ENCODE assay signal across 8 cellular contexts in the genomic region with DNA sequence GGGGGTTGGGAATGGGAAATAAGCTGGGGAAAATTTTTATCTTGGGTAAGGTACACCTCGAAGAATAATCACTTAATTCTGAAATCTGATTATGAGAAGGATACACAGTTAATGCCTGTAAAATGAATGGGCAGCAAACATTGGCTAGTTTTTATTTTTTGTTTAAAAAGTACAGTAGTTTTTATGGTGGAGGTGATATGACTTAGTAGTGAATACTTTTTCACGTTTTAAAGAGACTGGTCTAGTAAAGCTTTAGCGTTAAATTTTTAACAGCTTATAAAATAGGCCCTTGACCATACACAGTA. TPM values are rescaled to one million over a fixed set of nuclear protein-coding genes. Genes with fewer than 3 reads are reported as not detected.
DNase-seq lines count a peak whose midpoint lies in the region; ATAC-seq and TF ChIP-seq lines count a peak whose summit lies in the region.

No MANE protein-coding gene starts in this region.

- no peaks in the 10 kb centered on the region for H3K36me3 ChIP-seq in effector memory CD4-positive, alpha-beta T cell (ENCODE audit: control insufficient read depth, insufficient read depth, low read length)

- H3K9me3 Mint-ChIP-seq in HFFc6: peaks cover 4% of the 10 kb centered on the region; the same call in 1 of the 2 replicates
- no peaks in the 10 kb centered on the region for H3K9me3 Mint-ChIP-seq in activated T-helper 17 cell treated with anti-CD3 and anti-CD28 coated beads, Interleukin-2, amount 50 U/mL, for 72 hours
- H3K9me3 Mint-ChIP-seq in stimulated activated naive CD8-positive, alpha-beta T cell treated with anti-CD3 and anti-CD28 coated beads, Interleukin-15, amount 100 ng/mL, for 72 hours: no peaks in the 10 kb centered on the region

- peak overlapping the region; percentile 95 for H3K27ac Mint-ChIP-seq in HFFc6
- no peak overlapping the region for H3K27ac Mint-ChIP-seq in activated T-helper 17 cell treated with anti-CD3 and anti-CD28 coated beads, Interleukin-2, amount 50 U/mL, for 72 hours
- no peak overlapping the region for H3K27ac Mint-ChIP-seq in stimulated activated naive CD8-positive, alpha-beta T cell treated with anti-CD3 and anti-CD28 coated beads, Interleukin-15, amount 100 ng/mL, for 72 hours

- peaks cover 3% of the 10 kb centered on the region for H3K9me3 ChIP-seq in iPS-18c (ENCODE audit: control insufficient read depth, insufficient read depth, low read length)
- H3K9me3 ChIP-seq in effector memory CD4-positive, alpha-beta T cell (ENCODE audit: control insufficient read depth, low read length): no peaks in the 10 kb centered on the region

- H3K4me3 Mint-ChIP-seq in HFFc6: peak overlapping the region; percentile 91
- H3K4me3 Mint-ChIP-seq in activated T-helper 17 cell treated with anti-CD3 and anti-CD28 coated beads, Interleukin-2, amount 50 U/mL, for 72 hours: peak overlapping the region; percentile 84
- H3K4me3 Mint-ChIP-seq in stimulated activated naive CD8-positive, alpha-beta T cell treated with anti-CD3 and anti-CD28 coated beads, Interleukin-15, amount 100 ng/mL, for 72 hours: peak overlapping the region; percentile 16 to 84

- peaks cover 7% of the 10 kb centered on the region for H3K4me1 ChIP-seq in effector memory CD4-positive, alpha-beta T cell (ENCODE audit: control insufficient read depth, insufficient read depth, low read length, poor library complexity, severe bottlenecking)

- H3K4me3 ChIP-seq in iPS-18c (ENCODE audit: insufficient read depth, low read depth, low read length): peak overlapping the region; percentile 98; the same call in 1 of the 2 replicates
- no peak overlapping the region for H3K4me3 ChIP-seq in effector memory CD4-positive, alpha-beta T cell (ENCODE audit: insufficient read depth, low read depth, low read length, poor library complexity, severe bottlenecking)

- no peak for ATAC-seq in activated T-helper 17 cell treated with anti-CD3 and anti-CD28 coated beads, Interleukin-2, amount 50 U/mL, for 72 hours (replicated peaks)
- ATAC-seq in stimulated activated naive CD8-positive, alpha-beta T cell treated with anti-CD3 and anti-CD28 coated beads, Interleukin-15, amount 100 ng/mL, for 72 hours: no peak
- ATAC-seq in HG03571 (IDR thresholded peaks at IDR 0.05; ENCODE audit: unreplicated experiment): no peak

- H3K36me3 Mint-ChIP-seq in HFFc6 (ENCODE audit: low read depth): peaks cover 23% of the 10 kb centered on the region
- H3K36me3 Mint-ChIP-seq in activated T-helper 17 cell treated with anti-CD3 and anti-CD28 coated beads, Interleukin-2, amount 50 U/mL, for 72 hours (ENCODE audit: low read depth): no peaks in the 10 kb centered on the region

- no peak overlapping the region for H3K27ac ChIP-seq in effector memory CD4-positive, alpha-beta T cell (ENCODE audit: insufficient read depth, low read length, poor library complexity, severe bottlenecking)

- H3K27me3 Mint-ChIP-seq in HFFc6 (ENCODE audit: insufficient read depth): peaks cover 2% of the 10 kb centered on the region; the same call in 1 of the 2 replicates
- H3K27me3 Mint-ChIP-seq in activated T-helper 17 cell treated with anti-CD3 and anti-CD28 coated beads, Interleukin-2, amount 50 U/mL, for 72 hours: no peaks in the 10 kb centered on the region
- no peaks in the 10 kb centered on the region for H3K27me3 Mint-ChIP-seq in stimulated activated naive CD8-positive, alpha-beta T cell treated with anti-CD3 and anti-CD28 coated beads, Interleukin-15, amount 100 ng/mL, for 72 hours

- no peak for TF ChIP-seq CTCF in HFFc6 (IDR thresholded peaks at IDR 0.05)

- H3K27me3 ChIP-seq in effector memory CD4-positive, alpha-beta T cell (replicated peaks; ENCODE audit: control insufficient read depth, insufficient read depth, low read length, poor library complexity, severe bottlenecking): no peaks in the 10 kb centered on the region

- DNase-seq in HFFc6: no peak
- DNase-seq in stimulated activated naive CD8-positive, alpha-beta T cell treated with anti-CD3 and anti-CD28 coated beads, Interleukin-15, amount 100 ng/mL, for 72 hours: no peak
- DNase-seq in NCI-H2227 (lab: John Stamatoyannopoulos, UW; ENCODE audit: unreplicated experiment): no peak
- no peak for DNase-seq in effector memory CD4-positive, alpha-beta T cell
- no peak for DNase-seq in activated CD8-positive, alpha-beta memory T cell treated with anti-CD3 and anti-CD28 coated beads, Interleukin-2, amount 50 U/mL, for 48 hours

- H3K4me1 Mint-ChIP-seq in HFFc6 (ENCODE audit: low read depth): peaks cover 57% of the 10 kb centered on the region
- peaks cover 15% of the 10 kb centered on the region for H3K4me1 Mint-ChIP-seq in activated T-helper 17 cell treated with anti-CD3 and anti-CD28 coated beads, Interleukin-2, amount 50 U/mL, for 72 hours
- H3K4me1 Mint-ChIP-seq in stimulated activated naive CD8-positive, alpha-beta T cell treated with anti-CD3 and anti-CD28 coated beads, Interleukin-15, amount 100 ng/mL, for 72 hours: peaks cover 20% of the 10 kb centered on the region

RNA-seq across cellular contexts. Expression of a gene that starts 1.8 kb away (rescaled TPM):
- total RNA-seq in HFFc6 (2021; fragmentation: NEBNext Ultra II Directional; extraction: Animal tissue kit (Norgen Biotek cat#: 25700)): 10 to 100 TPM; 50.7 to 62.1 (median 56.4) TPM
- 10 to 100 TPM; 10.8 to 11.7 TPM for total RNA-seq in activated T-helper 17 cell treated with anti-CD3 and anti-CD28 coated beads, Interleukin-2, amount 50 U/mL, for 72 hours

Comparison
In these comparisons a context has a peak if more than half of its experiments do, and no peak if none do; other contexts are left out.
1. RNA of a gene that starts 1.8 kb away (total RNA-seq): 50.7 to 62.1 TPM in HFFc6; 10.8 to 11.7 TPM in activated T-helper 17 cell treated with anti-CD3 and anti-CD28 coated beads, Interleukin-2, amount 50 U/mL, for 72 hours; every median in the first group is over 4 times any median in the second.
2. Peak in every context shown above with its lines, with median percentiles within 50 percentile points of each other: H3K4me3 Mint-ChIP-seq.